8 cellular contexts compared by ENCODE assay signal in genomic region chr2:68253211-68254068, GRCh38. TPM values are rescaled to one million over a fixed set of nuclear protein-coding genes. Genes with fewer than 3 reads are reported as not detected.
DNase-seq lines count a peak whose midpoint lies in the region; ATAC-seq and TF ChIP-seq lines count a peak whose summit lies in the region.

No MANE protein-coding gene starts in this region.

- peak overlapping the region; percentile 97 for H3K27ac Mint-ChIP-seq in T-helper 1 cell treated with Interleukin-12 subunit alpha and Interleukin-12 subunit beta and Interleukin-4 antibody, amounts not matched to agents 30 μg/mL and 1 μg/mL, for 36 hours

- H3K27me3 ChIP-seq in heart left ventricle = no peaks in the 10 kb centered on the region
- no peaks in the 10 kb centered on the region for H3K27me3 ChIP-seq in duodenal mucosa (ENCODE audit: control insufficient read depth in 1 of 2, insufficient read depth in 2 of 2, low read length in 2 of 2)
- no peaks in the 10 kb centered on the region for H3K27me3 ChIP-seq in vagina

- 1 to 2% (median 1%) methylated on average over 16 of the region's 16 CpGs for WGBS in heart left ventricle, 4 donors

- H3K36me3 ChIP-seq in heart left ventricle (peaks cover 0 to 5% (median 0%) of the 10 kb centered on the region in 9 donors), duodenal mucosa (ENCODE audit: control insufficient read depth in 1 of 2, insufficient read depth in 2 of 2, low read length in 2 of 2) (no peaks in the 10 kb centered on the region), vagina (no peaks in the 10 kb centered on the region)

- no peak for TF ChIP-seq CTCF in heart left ventricle (IDR thresholded peaks at IDR 0.05)
- TF ChIP-seq CTCF in vagina (IDR thresholded peaks at IDR 0.05) = no peak

- H3K36me3 Mint-ChIP-seq in T-helper 1 cell treated with Interleukin-12 subunit alpha and Interleukin-12 subunit beta and Interleukin-4 antibody, amounts not matched to agents 30 μg/mL and 1 μg/mL, for 36 hours (ENCODE audit: low read depth) = peaks cover 18% of the 10 kb centered on the region

- H3K27ac ChIP-seq in heart left ventricle = peak overlapping the region; percentile 89 to 97 (median 94)
- H3K27ac ChIP-seq in duodenal mucosa (ENCODE audit: low read depth, low read length) = peak overlapping the region; percentile 97
- peak overlapping the region; percentile 94 for H3K27ac ChIP-seq in vagina

- DNase-seq in heart left ventricle (no peak), left ventricle myocardium superior (no peak), myocyte (ENCODE audit: low read depth) (peak; percentile 29), vagina (ENCODE audit: extremely low spot score in 2 of 2) (no peak), NCI-H226 (no peak)

- ATAC-seq in heart left ventricle (peak in 1 of 4 donors; percentile 9), left ventricle myocardium superior (no peak), GM19395 (IDR thresholded peaks at IDR 0.05; ENCODE audit: unreplicated experiment) (no peak)

- no peaks in the 10 kb centered on the region for H3K9me3 ChIP-seq in heart left ventricle
- H3K9me3 ChIP-seq in duodenal mucosa (ENCODE audit: control insufficient read depth in 1 of 2, low read length in 2 of 2) = no peaks in the 10 kb centered on the region
- no peaks in the 10 kb centered on the region for H3K9me3 ChIP-seq in vagina

- H3K4me3 ChIP-seq in heart left ventricle (peak overlapping the region; percentile 45 to 93 (median 80)), duodenal mucosa (ENCODE audit: low read depth in 1 of 2, low read length in 2 of 2) (peak overlapping the region; percentile 90 to 99), vagina (peak overlapping the region; percentile 86 to 90)

- TF ChIP-seq POLR2A in heart left ventricle (IDR thresholded peaks at IDR 0.05) (no peak), vagina (IDR thresholded peaks at IDR 0.05) (no peak)

- intact Hi-C loops in heart left ventricle (cut with DNase I) (loop anchor here in 8 of 10 donors (2.0 to 10.0 kb wide), 9 partner anchors 29 to 191 kb away; partner anchors contain the start of genes PNO1 (in 5 of the 8), C1D (in 1 of the 8) and CNRIP1 (in 1 of the 8)), left ventricle myocardium superior (cut with micrococcal nuclease) (no loop called here), vagina (cut with DNase I) (no loop called here)

- no peaks in the 10 kb centered on the region for H3K9me3 Mint-ChIP-seq in T-helper 1 cell treated with Interleukin-12 subunit alpha and Interleukin-12 subunit beta and Interleukin-4 antibody, amounts not matched to agents 30 μg/mL and 1 μg/mL, for 36 hours

- H3K4me1 Mint-ChIP-seq in T-helper 1 cell treated with Interleukin-12 subunit alpha and Interleukin-12 subunit beta and Interleukin-4 antibody, amounts not matched to agents 30 μg/mL and 1 μg/mL, for 36 hours (ENCODE audit: low read depth) = peaks cover 39% of the 10 kb centered on the region

- peaks cover 9 to 56% (median 33%) of the 10 kb centered on the region in 12 donors for H3K4me1 ChIP-seq in heart left ventricle
- H3K4me1 ChIP-seq in duodenal mucosa (ENCODE audit: control insufficient read depth in 1 of 2, insufficient read depth in 2 of 2, low read length in 2 of 2) = peaks cover 16 to 31% of the 10 kb centered on the region in 2 donors
- peaks cover 36% of the 10 kb centered on the region for H3K4me1 ChIP-seq in vagina

- peak overlapping the region; percentile 91 to 99 for H3K9ac ChIP-seq in duodenal mucosa (ENCODE audit: low read depth in 1 of 2, low read length in 2 of 2)

- peaks cover 5% of the 10 kb centered on the region for H3K27me3 Mint-ChIP-seq in T-helper 1 cell treated with Interleukin-12 subunit alpha and Interleukin-12 subunit beta and Interleukin-4 antibody, amounts not matched to agents 30 μg/mL and 1 μg/mL, for 36 hours (ENCODE audit: low read depth)

- peak overlapping the region; percentile 96 for H3K4me3 Mint-ChIP-seq in T-helper 1 cell treated with Interleukin-12 subunit alpha and Interleukin-12 subunit beta and Interleukin-4 antibody, amounts not matched to agents 30 μg/mL and 1 μg/mL, for 36 hours

RNA-seq across cellular contexts. Expression of gene PPP3R1, which starts 1.1 kb away (rescaled TPM):
- total RNA-seq in heart left ventricle = 10 to 100 TPM; 13.8 to 50.9 (median 35.3) TPM
- 10 to 100 TPM; 13.4 to 22.6 TPM for polyA plus RNA-seq in heart left ventricle
- 38.5 TPM for total RNA-seq in left ventricle myocardium superior
- 24.5 and 28.0 TPM in 2 replicates for total RNA-seq in myocyte
- polyA plus RNA-seq in myocyte (2012) = 33.8 TPM
- total RNA-seq in vagina = 28.2 TPM

Comparison
In these comparisons a context has a peak if more than half of its experiments do, and no peak if none do; other contexts are left out.
1. intact Hi-C loops: an anchor here in heart left ventricle (2.0 to 10.0 kb wide); none called in left ventricle myocardium superior and vagina.